In genomic region chr7:25854608-25855497, GRCh38 we compare ENCODE assay signal across 8 cellular contexts.
DNase-seq lines count a peak whose midpoint lies in the region; FAIRE-seq and TF ChIP-seq lines count a peak whose summit lies in the region.

No MANE protein-coding gene starts in this region.

- peak; percentile 99 for DNase-seq in AG10803 (ENCODE audit: low read depth)
- DNase-seq in GM12891 (ENCODE audit: insufficient read length, low spot score) = no peak
- DNase-seq in NCI-H1048 (lab: John Stamatoyannopoulos, UW) = peak; percentile 94
- peak; percentile 98 for DNase-seq in RWPE1 (ENCODE audit: low spot score)
- DNase-seq in dorsolateral prefrontal cortex = peak in 1 of 10 donors; percentile 55
- DNase-seq in immature natural killer cell = no peak
- DNase-seq in right atrium auricular region (ENCODE audit: low spot score) = no peak

- CTCF ChIA-PET in RWPE1 (lab: Yijun Ruan, JAX) = interaction anchor here (0.5 to 1.2 kb wide), 15 partner anchors 16 to 599 kb away, joined by 3 to 11 read pairs (median 3); no protein-coding TSS in a partner anchor

- peak overlapping the region in 1 of 5 donors; percentile 44 for H3K4me3 Mint-ChIP-seq in immature natural killer cell

- peaks cover 24 to 31% of the 10 kb centered on the region in 2 donors for H3K4me1 ChIP-seq in mucosa of rectum (ENCODE audit: control insufficient read depth in 2 of 2, insufficient read depth in 2 of 2, low read length in 2 of 2)
- H3K4me1 ChIP-seq in right atrium auricular region = peaks cover 0 to 34% of the 10 kb centered on the region in 2 donors

- H3K36me3 ChIP-seq in mucosa of rectum (ENCODE audit: control insufficient read depth in 2 of 2, insufficient read depth in 2 of 2, low read length in 2 of 2) = no peaks in the 10 kb centered on the region
- H3K36me3 ChIP-seq in right atrium auricular region = no peaks in the 10 kb centered on the region

- H3K9ac ChIP-seq in mucosa of rectum (ENCODE audit: low read depth in 1 of 2, low read length in 2 of 2) = peak overlapping the region in 1 of 2 donors; percentile 87

- no peak overlapping the region for H3K27ac Mint-ChIP-seq in immature natural killer cell

- peaks cover 12 to 86% (median 80%) of the 10 kb centered on the region in 45 donors for H3K27me3 ChIP-seq in dorsolateral prefrontal cortex
- peaks cover 8 to 9% of the 10 kb centered on the region in 2 donors for H3K27me3 ChIP-seq in mucosa of rectum (ENCODE audit: control insufficient read depth in 2 of 2, insufficient read depth in 2 of 2, low read length in 2 of 2)
- peaks cover 35 to 72% of the 10 kb centered on the region in 2 donors for H3K27me3 ChIP-seq in right atrium auricular region

- peak overlapping the region; percentile 69 for H3K4me3 ChIP-seq in AG10803 (ENCODE audit: low read length)
- H3K4me3 ChIP-seq in dorsolateral prefrontal cortex = peak overlapping the region in 4 of 59 donors; percentile 4 to 64 (median 36)
- peak overlapping the region; percentile 47 to 78 for H3K4me3 ChIP-seq in mucosa of rectum (ENCODE audit: low read length in 2 of 2)
- no peak overlapping the region for H3K4me3 ChIP-seq in right atrium auricular region

- H3K4me1 Mint-ChIP-seq in immature natural killer cell = peaks cover 5 to 23% of the 10 kb centered on the region in 2 donors

- H3K9me3 Mint-ChIP-seq in immature natural killer cell = peaks cover 4 to 26% (median 15%) of the 10 kb centered on the region in 6 donors

- peaks cover 33 to 46% (median 35%) of the 10 kb centered on the region in 3 donors for H3K27me3 Mint-ChIP-seq in immature natural killer cell (ENCODE audit: low read depth in 3 of 3)

- POLR2A ChIA-PET in RWPE1 (lab: Yijun Ruan, JAX; ENCODE audit: low non-redundant PET) = no interaction called here

- peak; percentile 13 for FAIRE-seq in GM12891 (lab: Jason Lieb, UNC)

- intact Hi-C loops in dorsolateral prefrontal cortex (cut with DNase I) = loop anchor here (5.0 to 10.0 kb wide), 4 partner anchors 133 to 1310 kb away; partner anchors contain the start of genes HOXA9 (in 1 of the 2) and SKAP2 (in 1 of the 2)

- H3K9me3 ChIP-seq in mucosa of rectum (ENCODE audit: control insufficient read depth in 2 of 2, low read length in 2 of 2) (peaks cover 0 to 3% of the 10 kb centered on the region in 2 donors), right atrium auricular region (no peaks in the 10 kb centered on the region)

- peak; percentile 86 for TF ChIP-seq CTCF in AG10803 (conservative IDR thresholded peaks at IDR 0.05; ENCODE audit: low read length)
- peak; percentile 88 for TF ChIP-seq CTCF in RWPE1 (conservative IDR thresholded peaks at IDR 0.05; ENCODE audit: low read depth)
- TF ChIP-seq CTCF in dorsolateral prefrontal cortex (IDR thresholded peaks at IDR 0.05 in 54 of 56, conservative IDR thresholded peaks at IDR 0.05 in 2 of 56; ENCODE audit: low read depth in 1 of 56, partially characterized antibody in 56 of 56) = peak in 55 of 56 donors; percentile 23 to 72 (median 51)
- peak in 1 of 2 donors; percentile 65 for TF ChIP-seq CTCF in right atrium auricular region (IDR thresholded peaks at IDR 0.05)

- no peak overlapping the region for H3K27ac ChIP-seq in RWPE1
- peak overlapping the region in 8 of 59 donors; percentile 3 to 67 (median 46) for H3K27ac ChIP-seq in dorsolateral prefrontal cortex
- peak overlapping the region; percentile 71 to 95 for H3K27ac ChIP-seq in mucosa of rectum (ENCODE audit: low read depth in 2 of 2, low read length in 2 of 2)
- H3K27ac ChIP-seq in right atrium auricular region = no peak overlapping the region

- H3K36me3 Mint-ChIP-seq in immature natural killer cell = peaks cover 3 to 14% (median 10%) of the 10 kb centered on the region in 3 donors

- no peak for TF ChIP-seq POLR2A in GM12891 (IDR thresholded peaks at IDR 0.05; ENCODE audit: low read depth, low read length)

TF ChIP-seq in GM12891, 5 proteins besides CTCF, POLR2A, EP300 and RAD21:
- TF ChIP-seq PAX5 (IDR thresholded peaks at IDR 0.05; ENCODE audit: insufficient read depth, low read length, severe bottlenecking) (no peak), SPI1 (IDR thresholded peaks at IDR 0.05; ENCODE audit: low read depth, low read length) (no peak), POLR2AphosphoS5 (IDR thresholded peaks at IDR 0.05; ENCODE audit: low read depth, low read length) (no peak), TAF1 (IDR thresholded peaks at IDR 0.05; ENCODE audit: low read depth, low read length) (no peak), POU2F2 (IDR thresholded peaks at IDR 0.05; ENCODE audit: low read depth, low read length) (peak; percentile 72; the same call in 1 of the 2 replicates)

Comparison
In these comparisons a context has a peak if more than half of its experiments do, and no peak if none do; other contexts are left out.
1. DNase-seq: peak in AG10803 (single experiment), NCI-H1048 (single experiment) and RWPE1 (single experiment); none in GM12891 (single experiment), immature natural killer cell (0 of 3) and right atrium auricular region (single experiment).
2. H3K4me3 ChIP-seq: peak in AG10803 (single experiment) and mucosa of rectum (2 of 2); none in right atrium auricular region (0 of 2).
3. H3K27ac ChIP-seq: peak in mucosa of rectum (2 of 2); none in RWPE1 (single experiment) and right atrium auricular region (0 of 2).